8 cellular contexts compared by ENCODE assay signal in genomic region chr12:25155031-25155576, GRCh38. TPM values are rescaled to one million over a fixed set of nuclear protein-coding genes. Genes with fewer than 3 reads are reported as not detected.
DNase-seq lines count a peak whose midpoint lies in the region; ATAC-seq, FAIRE-seq and TF ChIP-seq lines count a peak whose summit lies in the region.

No MANE protein-coding gene starts in this region.

- in situ Hi-C loops in SK-MEL-5 (cut with HindIII; ENCODE audit: low pct_unique_long_range_greater_than_20kb, low sequenced_read_pairs) = no loop called here

- H3K4me3 ChIP-seq in spleen = peak overlapping the region in 1 of 8 donors; percentile 19

- H3K4me1 Mint-ChIP-seq in T-helper 2 cell treated with Interferon-gamma antibody and Interleukin-4, amounts not matched to agents 5 μg/mL and 100 μg/mL, for 36 hours (ENCODE audit: low read depth) = peaks cover 2% of the 10 kb centered on the region

- TF ChIP-seq CTCF in D721Med (IDR thresholded peaks at IDR 0.05; ENCODE audit: insufficient read depth, missing control alignments) (peak; percentile 62), spleen (IDR thresholded peaks at IDR 0.05 in 8 of 11, conservative IDR thresholded peaks at IDR 0.05 in 3 of 11) (peak; percentile 33 to 74 (median 66))

- peaks cover 0 to 32% (median 11%) of the 10 kb centered on the region in 6 donors for H3K4me1 ChIP-seq in spleen

- H3K36me3 Mint-ChIP-seq in T-helper 2 cell treated with Interferon-gamma antibody and Interleukin-4, amounts not matched to agents 5 μg/mL and 100 μg/mL, for 36 hours (ENCODE audit: low read depth) = no peaks in the 10 kb centered on the region

- intact Hi-C loops in spleen (cut with DNase I; ENCODE audit: low total_unique reads) = no loop called here

- DNase-seq in D721Med (ENCODE audit: insufficient read length, low spot score) (no peak), SK-MEL-5 (ENCODE audit: low read depth, low spot score) (peak; percentile 42), fibroblast of peridontal ligament (ENCODE audit: extremely low read depth) (peak; percentile 83), spleen (no peak), hypothalamus (lab: John Stamatoyannopoulos, UW) (no peak)
- DNase-seq in T-helper 2 cell treated with Interferon-gamma antibody and Interleukin-4, amounts not matched to agents 5 μg/mL and 100 μg/mL, for 36 hours (ENCODE audit: low spot score) = no peak

- ATAC-seq in GM18870 (IDR thresholded peaks at IDR 0.05; ENCODE audit: unreplicated experiment) = peak; percentile 63
- ATAC-seq in HG03520 (IDR thresholded peaks at IDR 0.05; ENCODE audit: unreplicated experiment) = peak; percentile 52

- no peaks in the 10 kb centered on the region for H3K27me3 ChIP-seq in spleen (replicated peaks in 1 of 7)

- no peak overlapping the region for H3K27ac Mint-ChIP-seq in T-helper 2 cell treated with Interferon-gamma antibody and Interleukin-4, amounts not matched to agents 5 μg/mL and 100 μg/mL, for 36 hours

- peaks cover 8% of the 10 kb centered on the region for H3K27me3 Mint-ChIP-seq in T-helper 2 cell treated with Interferon-gamma antibody and Interleukin-4, amounts not matched to agents 5 μg/mL and 100 μg/mL, for 36 hours (ENCODE audit: low read depth)

- peak overlapping the region in 5 of 8 donors; percentile 12 to 50 (median 40) for H3K27ac ChIP-seq in spleen

- no peak overlapping the region for H3K4me3 Mint-ChIP-seq in T-helper 2 cell treated with Interferon-gamma antibody and Interleukin-4, amounts not matched to agents 5 μg/mL and 100 μg/mL, for 36 hours

- no peaks in the 10 kb centered on the region for H3K9me3 ChIP-seq in spleen

- WGBS in spleen, 5 donors = 60 to 67% (median 65%) methylated on average over 2 of the region's 2 CpGs

- no peak for FAIRE-seq in D721Med (lab: Jason Lieb, UNC)

- H3K36me3 ChIP-seq in spleen = no peaks in the 10 kb centered on the region

- H3K9me3 Mint-ChIP-seq in T-helper 2 cell treated with Interferon-gamma antibody and Interleukin-4, amounts not matched to agents 5 μg/mL and 100 μg/mL, for 36 hours = no peaks in the 10 kb centered on the region

- no peak for TF ChIP-seq POLR2A in spleen (IDR thresholded peaks at IDR 0.05)

RNA-seq across cellular contexts. Expression of gene DNAI7, which starts 39.9 kb away (rescaled TPM):
- total RNA-seq in SK-MEL-5 (2014; rRNA removed; shearing (Covaris generic)) = 0.21 TPM in 1 of 2 replicates, not detected in the other
- polyA plus RNA-seq in SK-MEL-5 (2015; cell fraction: cytosol; rRNA removed) = not detected in 2 replicates
- polyA plus RNA-seq in SK-MEL-5 (2015; cell fraction: nucleus; rRNA removed) = not detected in 2 replicates
- total RNA-seq in spleen = under 1 TPM in 2 of 7 donors, not detected in 5; 0.17 to 0.28 TPM
- polyA plus RNA-seq in spleen = under 1 TPM in 2 of 3 donors, not detected in 1; 0.03 to 0.07 TPM

RNA-seq across cellular contexts. Expression of gene ETFRF1, which starts 39.9 kb away (rescaled TPM):
- total RNA-seq in SK-MEL-5 (2014; rRNA removed; shearing (Covaris generic)) = 25.0 and 25.9 TPM in 2 replicates
- polyA plus RNA-seq in SK-MEL-5 (2015; cell fraction: cytosol; rRNA removed) = 25.9 and 31.7 TPM in 2 replicates
- 7.7 and 20.1 TPM in 2 replicates for polyA plus RNA-seq in SK-MEL-5 (2015; cell fraction: nucleus; rRNA removed)
- total RNA-seq in spleen = 10 to 100 TPM; 17.2 to 50.0 (median 22.6) TPM
- 10 to 100 TPM; 22.1 to 26.8 (median 25.2) TPM for polyA plus RNA-seq in spleen

Comparison
In these comparisons a context has a peak if more than half of its experiments do, and no peak if none do; other contexts are left out.
1. DNase-seq: peak in SK-MEL-5 (single experiment) and fibroblast of peridontal ligament (single experiment); none in D721Med (single experiment), spleen (single experiment), hypothalamus (0 of 51) and T-helper 2 cell treated with Interferon-gamma antibody and Interleukin-4, amounts not matched to agents 5 μg/mL and 100 μg/mL, for 36 hours (single experiment).